Comparison of ENCODE assay signal across 1 cellular context in the genomic region with DNA sequence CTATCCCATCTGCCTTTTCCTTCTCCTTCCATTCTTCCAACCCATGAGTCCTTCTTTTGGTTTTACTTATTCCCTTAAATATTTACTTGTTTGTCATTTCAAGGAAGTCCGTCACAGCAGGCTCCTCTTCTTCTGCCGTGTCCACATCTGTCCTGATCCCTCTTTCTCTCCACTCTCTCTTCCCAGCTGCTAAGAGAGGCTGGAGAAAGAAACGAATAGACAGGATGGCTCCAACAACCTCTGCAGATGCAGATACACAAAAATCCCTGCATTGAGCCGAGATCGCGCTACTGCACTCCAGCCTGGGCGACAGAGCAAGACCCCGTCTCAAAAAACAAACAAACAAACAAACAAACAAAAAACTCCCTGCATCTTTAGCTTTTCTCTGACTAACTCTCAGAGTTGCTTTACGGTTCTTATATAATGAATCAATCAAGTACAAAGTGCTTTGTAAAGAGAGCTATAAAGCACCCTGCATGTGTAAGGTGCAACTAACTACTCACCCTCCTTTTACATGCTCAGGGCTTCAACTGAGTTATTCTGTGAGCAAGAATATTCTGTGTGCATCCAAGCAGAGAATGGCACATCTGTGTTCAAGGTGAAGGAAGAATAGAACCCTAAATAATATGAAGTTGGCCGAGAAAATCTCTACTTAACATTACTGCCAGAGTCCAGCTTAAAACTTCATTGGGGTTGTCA.
TF ChIP-seq lines count a peak whose summit lies in the region.

No MANE protein-coding gene starts in this region.

TF ChIP-seq in HepG2, 621 proteins besides CTCF, POLR2A, EP300 and RAD21 (continued from another document):
- TF ChIP-seq, protein P1, sequence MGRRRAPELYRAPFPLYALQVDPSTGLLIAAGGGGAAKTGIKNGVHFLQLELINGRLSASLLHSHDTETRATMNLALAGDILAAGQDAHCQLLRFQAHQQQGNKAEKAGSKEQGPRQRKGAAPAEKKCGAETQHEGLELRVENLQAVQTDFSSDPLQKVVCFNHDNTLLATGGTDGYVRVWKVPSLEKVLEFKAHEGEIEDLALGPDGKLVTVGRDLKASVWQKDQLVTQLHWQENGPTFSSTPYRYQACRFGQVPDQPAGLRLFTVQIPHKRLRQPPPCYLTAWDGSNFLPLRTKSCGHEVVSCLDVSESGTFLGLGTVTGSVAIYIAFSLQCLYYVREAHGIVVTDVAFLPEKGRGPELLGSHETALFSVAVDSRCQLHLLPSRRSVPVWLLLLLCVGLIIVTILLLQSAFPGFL (CRISPR knock-in tag; IDR thresholded peaks at IDR 0.05): no peak
- TF ChIP-seq, protein P2, sequence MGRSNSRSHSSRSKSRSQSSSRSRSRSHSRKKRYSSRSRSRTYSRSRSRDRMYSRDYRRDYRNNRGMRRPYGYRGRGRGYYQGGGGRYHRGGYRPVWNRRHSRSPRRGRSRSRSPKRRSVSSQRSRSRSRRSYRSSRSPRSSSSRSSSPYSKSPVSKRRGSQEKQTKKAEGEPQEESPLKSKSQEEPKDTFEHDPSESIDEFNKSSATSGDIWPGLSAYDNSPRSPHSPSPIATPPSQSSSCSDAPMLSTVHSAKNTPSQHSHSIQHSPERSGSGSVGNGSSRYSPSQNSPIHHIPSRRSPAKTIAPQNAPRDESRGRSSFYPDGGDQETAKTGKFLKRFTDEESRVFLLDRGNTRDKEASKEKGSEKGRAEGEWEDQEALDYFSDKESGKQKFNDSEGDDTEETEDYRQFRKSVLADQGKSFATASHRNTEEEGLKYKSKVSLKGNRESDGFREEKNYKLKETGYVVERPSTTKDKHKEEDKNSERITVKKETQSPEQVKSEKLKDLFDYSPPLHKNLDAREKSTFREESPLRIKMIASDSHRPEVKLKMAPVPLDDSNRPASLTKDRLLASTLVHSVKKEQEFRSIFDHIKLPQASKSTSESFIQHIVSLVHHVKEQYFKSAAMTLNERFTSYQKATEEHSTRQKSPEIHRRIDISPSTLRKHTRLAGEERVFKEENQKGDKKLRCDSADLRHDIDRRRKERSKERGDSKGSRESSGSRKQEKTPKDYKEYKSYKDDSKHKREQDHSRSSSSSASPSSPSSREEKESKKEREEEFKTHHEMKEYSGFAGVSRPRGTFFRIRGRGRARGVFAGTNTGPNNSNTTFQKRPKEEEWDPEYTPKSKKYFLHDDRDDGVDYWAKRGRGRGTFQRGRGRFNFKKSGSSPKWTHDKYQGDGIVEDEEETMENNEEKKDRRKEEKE (IDR thresholded peaks at IDR 0.05): no peak
- no peak for TF ChIP-seq ZFP36L2 (CRISPR knock-in tag; IDR thresholded peaks at IDR 0.05)
TF ChIP-seq in HepG2: peak in this region for 0.
